28 cellular contexts compared by ENCODE assay signal in the genomic region with DNA sequence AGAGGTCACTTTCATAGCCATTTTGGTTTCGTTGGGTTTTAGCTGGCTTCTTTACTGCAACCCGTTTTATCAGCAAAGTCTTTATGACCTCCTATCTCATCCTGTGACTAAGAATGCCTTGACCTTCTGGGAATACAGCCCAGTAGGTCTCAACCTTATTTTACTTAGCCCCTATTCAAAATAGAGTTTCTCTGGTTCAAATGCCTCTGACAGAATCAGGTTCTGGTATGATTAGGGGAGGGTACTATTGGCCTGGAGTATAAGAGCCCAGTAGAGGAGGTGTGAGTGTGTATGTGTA.
"Had no signal": no experiment of that assay in that cellular context is flagged by ENCODE, and none has a peak within 500 bp of the region (broad histone marks: within the 10 kb centered on the region; RNA-seq: fewer than 3 reads in every experiment).

No MANE protein-coding gene starts in this region.

- DNase-seq: stimulated activated CD4-positive, alpha-beta T cell treated with anti-CD3 and anti-CD28 coated beads, Interleukin-2, amount 100 ng/mL, for 48 hours; stimulated activated CD4-positive, alpha-beta T cell treated with anti-CD3 and anti-CD28 coated beads, Interleukin-4, amount 100 ng/mL, for 1 hour; stimulated activated CD4-positive, alpha-beta T cell treated with anti-CD3 and anti-CD28 coated beads, Interleukin-4, amount 100 ng/mL, for 24 hours; stimulated activated CD4-positive, alpha-beta T cell treated with anti-CD3 and anti-CD28 coated beads, Interleukin-4, amount 100 ng/mL, for 4 hours; stimulated activated CD8-positive, alpha-beta memory T cell treated with anti-CD3 and anti-CD28 coated beads, Interleukin-4, amount 100 ng/mL, for 48 hours; stimulated activated naive B cell treated with anti-CD40 and anti-IgM and Interleukin-4, amounts not matched to agents 10 μg/mL and 1 μg/mL and 100 μg/mL, for 72 hours; stimulated activated naive CD4-positive, alpha-beta T cell; stimulated activated naive CD4-positive, alpha-beta T cell treated with Interleukin-2 at 50 U/mL for 16 hours; stimulated activated naive CD8-positive, alpha-beta T cell treated with anti-CD3 and anti-CD28 coated beads, Interleukin-15, amount 100 ng/mL, for 72 hours; stimulated activated naive CD8-positive, alpha-beta T cell treated with anti-CD3 and anti-CD28 coated beads, Interleukin-15, Interleukin-2, amounts not matched to agents 100 U/mL and 50 U/mL, for 24 hours; stomach; substantia nigra; testis; thyroid gland; tibial artery; transverse colon; upper lobe of left lung; upper lobe of right lung; uterus had no signal

- H3K27ac ChIP-seq: stomach, suprapubic skin, testis, thoracic aorta, thyroid gland, tibial artery, tibial nerve, transverse colon, upper lobe of left lung, upper lobe of right lung, uterus, vagina had no signal

- H3K4me3 ChIP-seq: stomach, suprapubic skin, testis, thoracic aorta, thyroid gland, tibial artery, tibial nerve, transverse colon, upper lobe of left lung, upper lobe of right lung, uterus, vagina had no signal

- H3K27me3 Mint-ChIP-seq: stimulated activated memory B cell treated with anti-CD40 and anti-IgM and Interleukin-4, amounts not matched to agents 10 μg/mL and 1 μg/mL and 100 μg/mL, for 72 hours; stimulated activated naive B cell treated with anti-CD40 and anti-IgM and Interleukin-4, amounts not matched to agents 10 μg/mL and 1 μg/mL and 100 μg/mL, for 72 hours; stimulated activated naive CD8-positive, alpha-beta T cell treated with anti-CD3 and anti-CD28 coated beads, Interleukin-15, amount 100 ng/mL, for 72 hours; stimulated activated naive CD8-positive, alpha-beta T cell treated with anti-CD3 and anti-CD28 coated beads, Interleukin-15, Interleukin-2, amounts not matched to agents 100 ng/mL and 50 ng/mL, for 24 hours; type B pancreatic cell had no signal

- H3K4me1 ChIP-seq: stomach, suprapubic skin, testis, thyroid gland, tibial artery, tibial nerve, transverse colon, upper lobe of left lung, upper lobe of right lung, uterus, vagina had no signal

- H3K27ac Mint-ChIP-seq: stimulated activated effector memory CD8-positive, alpha-beta T cell treated with anti-CD3 and anti-CD28 coated beads, Interleukin-12 subunit alpha, Interleukin-12 subunit beta, amount 100 ng/mL, for 72 hours; stimulated activated memory B cell treated with anti-CD40 and anti-IgM and Interleukin-4, amounts not matched to agents 10 μg/mL and 1 μg/mL and 100 μg/mL, for 72 hours; stimulated activated naive B cell treated with anti-CD40 and anti-IgM and Interleukin-4, amounts not matched to agents 10 μg/mL and 1 μg/mL and 100 μg/mL, for 72 hours; stimulated activated naive CD8-positive, alpha-beta T cell treated with anti-CD3 and anti-CD28 coated beads, Interleukin-15, amount 100 ng/mL, for 72 hours; stimulated activated naive CD8-positive, alpha-beta T cell treated with anti-CD3 and anti-CD28 coated beads, Interleukin-15, Interleukin-2, amounts not matched to agents 100 ng/mL and 50 ng/mL, for 24 hours; type B pancreatic cell had no signal

- H3K9me3 Mint-ChIP-seq: stimulated activated effector memory CD8-positive, alpha-beta T cell treated with anti-CD3 and anti-CD28 coated beads, Interleukin-12 subunit alpha, Interleukin-12 subunit beta, amount 100 ng/mL, for 72 hours; stimulated activated memory B cell treated with anti-CD40 and anti-IgM and Interleukin-4, amounts not matched to agents 10 μg/mL and 1 μg/mL and 100 μg/mL, for 72 hours; stimulated activated naive B cell treated with anti-CD40 and anti-IgM and Interleukin-4, amounts not matched to agents 10 μg/mL and 1 μg/mL and 100 μg/mL, for 72 hours; stimulated activated naive CD8-positive, alpha-beta T cell treated with anti-CD3 and anti-CD28 coated beads, Interleukin-15, amount 100 ng/mL, for 72 hours; stimulated activated naive CD8-positive, alpha-beta T cell treated with anti-CD3 and anti-CD28 coated beads, Interleukin-15, Interleukin-2, amounts not matched to agents 100 ng/mL and 50 ng/mL, for 24 hours; type B pancreatic cell had no signal

- H3K27me3 ChIP-seq: stomach, suprapubic skin, testis, thyroid gland, tibial artery, transverse colon, upper lobe of left lung, upper lobe of right lung, uterus, vagina had no signal

- H3K36me3 Mint-ChIP-seq: stimulated activated effector memory CD8-positive, alpha-beta T cell treated with anti-CD3 and anti-CD28 coated beads, Interleukin-12 subunit alpha, Interleukin-12 subunit beta, amount 100 ng/mL, for 72 hours; type B pancreatic cell had no signal

- ATAC-seq: stimulated activated effector memory CD8-positive, alpha-beta T cell treated with anti-CD3 and anti-CD28 coated beads, Interleukin-12 subunit alpha, Interleukin-12 subunit beta, amount 100 ng/mL, for 72 hours; stimulated activated memory B cell treated with anti-CD40 and anti-IgM and Interleukin-4, amounts not matched to agents 10 μg/mL and 1 μg/mL and 100 μg/mL, for 72 hours; stimulated activated naive B cell treated with anti-CD40 and anti-IgM and Interleukin-4, amounts not matched to agents 10 μg/mL and 1 μg/mL and 100 μg/mL, for 72 hours; stimulated activated naive CD8-positive, alpha-beta T cell treated with anti-CD3 and anti-CD28 coated beads, Interleukin-15, amount 100 ng/mL, for 72 hours; stimulated activated naive CD8-positive, alpha-beta T cell treated with anti-CD3 and anti-CD28 coated beads, Interleukin-15, Interleukin-2, amounts not matched to agents 100 U/mL and 50 U/mL, for 24 hours; upper lobe of right lung had no signal

- H3K4me1 Mint-ChIP-seq: stimulated activated effector memory CD8-positive, alpha-beta T cell treated with anti-CD3 and anti-CD28 coated beads, Interleukin-12 subunit alpha, Interleukin-12 subunit beta, amount 100 ng/mL, for 72 hours; stimulated activated memory B cell treated with anti-CD40 and anti-IgM and Interleukin-4, amounts not matched to agents 10 μg/mL and 1 μg/mL and 100 μg/mL, for 72 hours; stimulated activated naive B cell treated with anti-CD40 and anti-IgM and Interleukin-4, amounts not matched to agents 10 μg/mL and 1 μg/mL and 100 μg/mL, for 72 hours; stimulated activated naive CD8-positive, alpha-beta T cell treated with anti-CD3 and anti-CD28 coated beads, Interleukin-15, amount 100 ng/mL, for 72 hours had no signal

- H3K9me3 ChIP-seq: stomach, suprapubic skin, testis, thoracic aorta, thyroid gland, tibial artery, tibial nerve, transverse colon, upper lobe of left lung, upper lobe of right lung, uterus, vagina had no signal

- FAIRE-seq: urothelium cell line had no signal

- H3K4me3 Mint-ChIP-seq: stimulated activated effector memory CD8-positive, alpha-beta T cell treated with anti-CD3 and anti-CD28 coated beads, Interleukin-12 subunit alpha, Interleukin-12 subunit beta, amount 100 ng/mL, for 72 hours; stimulated activated memory B cell treated with anti-CD40 and anti-IgM and Interleukin-4, amounts not matched to agents 10 μg/mL and 1 μg/mL and 100 μg/mL, for 72 hours; stimulated activated naive B cell treated with anti-CD40 and anti-IgM and Interleukin-4, amounts not matched to agents 10 μg/mL and 1 μg/mL and 100 μg/mL, for 72 hours; stimulated activated naive CD8-positive, alpha-beta T cell treated with anti-CD3 and anti-CD28 coated beads, Interleukin-15, amount 100 ng/mL, for 72 hours; stimulated activated naive CD8-positive, alpha-beta T cell treated with anti-CD3 and anti-CD28 coated beads, Interleukin-15, Interleukin-2, amounts not matched to agents 100 ng/mL and 50 ng/mL, for 24 hours; type B pancreatic cell had no signal

- H3K36me3 ChIP-seq: suprapubic skin, thoracic aorta, thyroid gland, tibial artery, tibial nerve, transverse colon, upper lobe of left lung, upper lobe of right lung, uterus had no signal
